In genomic region chr3:172578714-172579113, GRCh38 we compare ENCODE assay signal across 1 cellular context. TPM values are rescaled to one million over a fixed set of nuclear protein-coding genes. Genes with fewer than 3 reads are reported as not detected.
"Had no signal": no experiment of that assay in that cellular context is flagged by ENCODE, and none has a peak within 500 bp of the region (broad histone marks: within the 10 kb centered on the region; RNA-seq: fewer than 3 reads in every experiment).

No MANE protein-coding gene starts in this region.

RNA-seq across cellular contexts. Expression of gene TNFSF10, which starts 55.5 kb away (rescaled TPM):
- total RNA-seq: myocyte had no signal
